ENCODE assay signal across 1 cellular context in genomic region chr11:61973603-61974162, GRCh38.
TF ChIP-seq lines count a peak whose summit lies in the region.

No MANE protein-coding gene starts in this region.

TF ChIP-seq in H1, 55 proteins besides CTCF, POLR2A, EP300 and RAD21:
- no peak for TF ChIP-seq TAF1 (IDR thresholded peaks at IDR 0.05; ENCODE audit: low read depth, low read length)
- TF ChIP-seq SIRT6 (IDR thresholded peaks at IDR 0.05; ENCODE audit: low read length), result no peak
- no peak for TF ChIP-seq TEAD4 (IDR thresholded peaks at IDR 0.05; ENCODE audit: low read depth, low read length)
- no peak for TF ChIP-seq TBP (IDR thresholded peaks at IDR 0.05; ENCODE audit: low read depth, low read length)
- no peak for TF ChIP-seq GTF2F1 (IDR thresholded peaks at IDR 0.05; ENCODE audit: borderline replicate concordance, low read depth, low read length)
- no peak for TF ChIP-seq RNF2 (IDR thresholded peaks at IDR 0.05; ENCODE audit: borderline replicate concordance, low read depth, low read length, missing control alignments, poor library complexity, severe bottlenecking)
- TF ChIP-seq CHD1 (IDR thresholded peaks at IDR 0.05; ENCODE audit: low read depth, low read length), result no peak
- no peak for TF ChIP-seq CBX8 (IDR thresholded peaks at IDR 0.05; ENCODE audit: borderline replicate concordance, low read depth, low read length)
- TF ChIP-seq CREB1 (IDR thresholded peaks at IDR 0.05), result no peak
- TF ChIP-seq ZNF274 (IDR thresholded peaks at IDR 0.05; ENCODE audit: borderline replicate concordance, extremely low read depth, low read length), result no peak
- TF ChIP-seq POLR2AphosphoS5 (IDR thresholded peaks at IDR 0.05; ENCODE audit: low read depth, low read length), result no peak
- TF ChIP-seq KDM4A (IDR thresholded peaks at IDR 0.05; ENCODE audit: low read depth, low read length, severe bottlenecking), result no peak
- no peak for TF ChIP-seq SIX5 (IDR thresholded peaks at IDR 0.05; ENCODE audit: low read depth, low read length)
- no peak for TF ChIP-seq USF2 (IDR thresholded peaks at IDR 0.05; ENCODE audit: low read length)
